Comparison of ENCODE assay signal across 10 cellular contexts in the genomic region with DNA sequence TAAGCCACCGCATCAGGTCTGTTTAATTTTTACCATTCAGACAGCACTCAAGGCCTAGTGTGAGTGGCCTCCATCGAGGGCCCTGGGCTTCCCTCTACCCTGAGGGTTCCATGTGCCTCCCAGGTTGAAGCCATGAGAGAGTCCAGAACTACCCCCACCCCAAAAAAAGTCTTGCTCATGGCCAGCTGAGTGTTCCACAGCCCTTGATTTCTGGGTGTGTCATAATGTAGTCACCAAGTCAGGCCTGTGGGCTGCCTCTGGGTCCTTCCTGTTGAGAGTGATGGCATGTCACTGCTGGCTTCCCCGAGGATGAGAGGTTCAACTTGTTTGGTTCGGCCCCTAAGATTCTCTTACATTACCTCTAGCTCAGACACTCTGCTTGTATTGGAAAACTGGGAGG.
DNase-seq lines count a peak whose midpoint lies in the region; ATAC-seq and TF ChIP-seq lines count a peak whose summit lies in the region.
"Had no signal": no experiment of that assay in that cellular context is flagged by ENCODE, and none has a peak within 500 bp of the region (broad histone marks: within the 10 kb centered on the region; RNA-seq: fewer than 3 reads in every experiment).

No MANE protein-coding gene starts in this region.

- intact Hi-C loops in dorsolateral prefrontal cortex (cut with DNase I) = no loop called here

- H3K4me3 ChIP-seq in GM12865 (ENCODE audit: low read depth, low read length) (no peak overlapping the region), dorsolateral prefrontal cortex (peak overlapping the region in 3 of 59 donors; percentile 1 to 12 (median 12))

- DNase-seq in GM12865 (ENCODE audit: low read depth) (peak; percentile 38), dorsolateral prefrontal cortex (peak in 1 of 10 donors; percentile 6), erythroblast (lab: John Stamatoyannopoulos, UW) (no peak), KBM-7 (no peak), HuH-7 (ENCODE audit: low spot score) (no peak)
- DNase-seq in activated CD4-positive, alpha-beta T cell treated with anti-CD3 and anti-CD28 coated beads, Interleukin-2, amount 50 U/mL, for 1 hour = peak; percentile 55
- DNase-seq in stimulated activated CD4-positive, alpha-beta T cell treated with anti-CD3 and anti-CD28 coated beads, Interleukin-1b, Interleukin-23, amount 100 ng/mL, for 48 hours = peak; percentile 76
- DNase-seq: aorta had no signal

- ATAC-seq in GM21529 (IDR thresholded peaks at IDR 0.05; ENCODE audit: unreplicated experiment) = no peak

- in situ Hi-C loops in KBM-7 (cut with MboI; ENCODE audit: low pct_unique_long_range_greater_than_20kb, low sequenced_read_pairs) = no loop called here

- no peaks in the 10 kb centered on the region for H3K27me3 ChIP-seq in dorsolateral prefrontal cortex

- no peak for TF ChIP-seq POLR2A in erythroblast (IDR thresholded peaks at IDR 0.05; ENCODE audit: low read length)

- TF ChIP-seq CTCF in GM12865 (IDR thresholded peaks at IDR 0.05; ENCODE audit: insufficient read depth, low read depth, low read length, missing control alignments) = no peak
- TF ChIP-seq CTCF in dorsolateral prefrontal cortex (IDR thresholded peaks at IDR 0.05 in 54 of 56, conservative IDR thresholded peaks at IDR 0.05 in 2 of 56; ENCODE audit: low read depth in 1 of 56, partially characterized antibody in 56 of 56) = no peak

- H3K27ac ChIP-seq in dorsolateral prefrontal cortex = peak overlapping the region; percentile 29 to 97 (median 84)
- H3K27ac ChIP-seq: KMS-11 had no signal

Comparison
In these comparisons a context has a peak if more than half of its experiments do, and no peak if none do; other contexts are left out.
1. DNase-seq: peak in GM12865 (single experiment), activated CD4-positive, alpha-beta T cell treated with anti-CD3 and anti-CD28 coated beads, Interleukin-2, amount 50 U/mL, for 1 hour (single experiment) and stimulated activated CD4-positive, alpha-beta T cell treated with anti-CD3 and anti-CD28 coated beads, Interleukin-1b, Interleukin-23, amount 100 ng/mL, for 48 hours (single experiment); none in erythroblast (0 of 2), KBM-7 (single experiment) and HuH-7 (single experiment).